8 cellular contexts compared by ENCODE assay signal in the genomic region with DNA sequence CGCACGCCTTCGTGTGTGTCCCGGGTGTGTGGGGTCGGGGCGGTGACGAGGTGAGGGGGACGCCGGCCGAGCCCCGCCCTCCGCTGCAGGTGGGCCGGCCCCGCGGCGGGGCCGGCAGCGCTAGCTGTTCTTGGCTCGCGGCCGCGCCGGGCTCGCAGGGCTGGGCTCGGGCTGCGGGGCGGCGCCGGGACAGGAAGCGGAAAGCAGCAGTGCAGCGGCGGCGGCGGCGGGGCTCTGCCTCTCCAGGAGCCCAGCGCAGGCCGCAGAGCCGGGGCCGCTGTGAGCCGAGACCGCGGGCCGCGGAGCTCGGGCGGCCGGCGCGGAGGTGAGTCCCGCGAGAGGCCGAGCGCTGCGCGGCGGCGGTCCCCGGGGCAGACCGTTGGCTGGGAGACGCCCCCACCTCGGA. TPM values are rescaled to one million over a fixed set of nuclear protein-coding genes. Genes with fewer than 3 reads are reported as not detected.
A peak's percentile ranks its signal among the peaks of the same experiment; 100 is the strongest.
DNase-seq lines count a peak whose midpoint lies in the region; ATAC-seq and TF ChIP-seq lines count a peak whose summit lies in the region.

A gene (plus strand): TSS at position 209 of the 406 bp plus-strand sequence. CDS start 9,444 bp downstream, outside the sequence.

- H3F3A ChIP-seq in PC-3 (ENCODE audit: low read length, unreplicated experiment): no peaks in the 10 kb centered on the region

- H3K9me2 ChIP-seq in PC-3 (replicated peaks; ENCODE audit: low read length): no peaks in the 10 kb centered on the region

- H3K4me3 Mint-ChIP-seq in activated naive CD8-positive, alpha-beta T cell treated with anti-CD3 and anti-CD28 coated beads for 36 hours: peak within 1 kb of the TSS; percentile 72

- CTCF ChIA-PET in PC-3 (lab: Charles Lee): interaction anchor here (2.7 kb wide), 1 partner anchor 64 kb away, joined by 26 read pairs; no protein-coding TSS in a partner anchor

- H3K27ac Mint-ChIP-seq in activated naive CD8-positive, alpha-beta T cell treated with anti-CD3 and anti-CD28 coated beads for 36 hours: no peak within 1 kb of the TSS

- no peaks in the 10 kb centered on the region for H3K36me3 ChIP-seq in PC-3 (ENCODE audit: low read depth, low read length)
- no peaks in the 10 kb centered on the region for H3K36me3 ChIP-seq in rectal smooth muscle tissue (ENCODE audit: control insufficient read depth, insufficient read depth, low read length)

- TF ChIP-seq CTCF in PC-3 (conservative IDR thresholded peaks at IDR 0.05; ENCODE audit: low read depth, low read length): no peak

- peak within 1 kb of the TSS; percentile 66 for H2AFZ ChIP-seq in PC-3 (ENCODE audit: low read length)

- H3K79me2 ChIP-seq in PC-3 (ENCODE audit: low read length): peaks cover 47% of the 10 kb centered on the region

- POLR2A ChIA-PET in PC-3 (lab: Charles Lee; ENCODE audit: unreplicated experiment): interaction anchor here (0.6 kb wide), 1 partner anchor 36 kb away, joined by 6 read pairs; no protein-coding TSS in a partner anchor

- peak; percentile 50 for ATAC-seq in GM21367 (IDR thresholded peaks at IDR 0.05; ENCODE audit: unreplicated experiment)
- ATAC-seq in HG03571 (IDR thresholded peaks at IDR 0.05; ENCODE audit: unreplicated experiment): peak; percentile 57
- peak; percentile 84 for ATAC-seq in PC-3
- peak; percentile 92 to 96 for ATAC-seq in left cardiac atrium

- no peaks in the 10 kb centered on the region for H3K27me3 ChIP-seq in PC-3 (ENCODE audit: low read length)
- H3K27me3 ChIP-seq in rectal smooth muscle tissue (ENCODE audit: control insufficient read depth, insufficient read depth, low read length): no peaks in the 10 kb centered on the region

- H3K36me3 Mint-ChIP-seq in activated naive CD8-positive, alpha-beta T cell treated with anti-CD3 and anti-CD28 coated beads for 36 hours: peaks cover 8% of the 10 kb centered on the region

- H3K9me3 Mint-ChIP-seq in activated naive CD8-positive, alpha-beta T cell treated with anti-CD3 and anti-CD28 coated beads for 36 hours: peaks cover 23% of the 10 kb centered on the region

- H3K4me1 ChIP-seq in PC-3 (ENCODE audit: insufficient read depth, low read length) (peaks cover 24% of the 10 kb centered on the region), rectal smooth muscle tissue (ENCODE audit: control insufficient read depth, insufficient read depth, low read length) (peaks cover 7% of the 10 kb centered on the region)

- H3K9me3 ChIP-seq in PC-3 (ENCODE audit: low read length): no peaks in the 10 kb centered on the region

- peaks cover 47% of the 10 kb centered on the region for H3K27me3 Mint-ChIP-seq in activated naive CD8-positive, alpha-beta T cell treated with anti-CD3 and anti-CD28 coated beads for 36 hours

- peaks cover 4% of the 10 kb centered on the region for H3K4me1 Mint-ChIP-seq in activated naive CD8-positive, alpha-beta T cell treated with anti-CD3 and anti-CD28 coated beads for 36 hours

- peak within 1 kb of the TSS; percentile 33 for H3K27ac ChIP-seq in PC-3 (ENCODE audit: low read length)
- peak within 1 kb of the TSS; percentile 83 for H3K27ac ChIP-seq in rectal smooth muscle tissue (ENCODE audit: low read depth, low read length)

- peak within 1 kb of the TSS; percentile 92 for H3K4me2 ChIP-seq in PC-3 (ENCODE audit: low read length)

- H3K4me3 ChIP-seq in PC-3 (ENCODE audit: low read length) (peak within 1 kb of the TSS; percentile 76), rectal smooth muscle tissue (ENCODE audit: low read length) (peak within 1 kb of the TSS; percentile 90)

- intact Hi-C loops in PC-3 (cut with micrococcal nuclease) (loop anchor here (2.0 kb wide), 2 partner anchors 29 to 73 kb away; no protein-coding TSS in a partner anchor), left cardiac atrium (cut with DNase I) (loop anchor here in 1 of 2 donors (10.0 kb wide), 1 partner anchor 53 kb away; no protein-coding TSS in a partner anchor)

- peaks cover 26% of the 10 kb centered on the region; the same call in 1 of the 2 replicates for H4K20me1 ChIP-seq in PC-3 (ENCODE audit: low read length)

- peak within 1 kb of the TSS; percentile 82 for H3K9ac ChIP-seq in PC-3 (ENCODE audit: low read length)
- peak within 1 kb of the TSS; percentile 47 for H3K9ac ChIP-seq in rectal smooth muscle tissue (ENCODE audit: low read length)

- DNase-seq in GDM1 (lab: John Stamatoyannopoulos, UW) (peak; percentile 76), PC-3 (peak; percentile 79), left cardiac atrium (peak; percentile 86), cortex of kidney (lab: John Stamatoyannopoulos, UW) (no peak)
- peak; percentile 66 for DNase-seq in activated naive CD8-positive, alpha-beta T cell treated with anti-CD3 and anti-CD28 coated beads for 36 hours

- BruUV-seq in PC-3 (replicated peaks; lab: Mats Ljungman, UMichigan): no TSS peak

RNA-seq across cellular contexts. Expression of the gene that starts here (rescaled TPM):
- 23.1 and 40.5 TPM in 2 replicates for total RNA-seq in PC-3 (2014; rRNA removed)
- 1 to 10 TPM; 2.4 to 2.9 TPM for total RNA-seq in activated naive CD8-positive, alpha-beta T cell treated with anti-CD3 and anti-CD28 coated beads for 36 hours
- 1 to 10 TPM; 5.2 to 7.5 TPM for total RNA-seq in left cardiac atrium
